1 cellular context compared by ENCODE assay signal in genomic region chr7:71682841-71683341, GRCh38.
TF ChIP-seq lines count a peak whose summit lies in the region.

No MANE protein-coding gene starts in this region.

TF ChIP-seq in WTC11, 78 proteins besides CTCF, POLR2A, EP300 and RAD21 (continued from another document):
- TF ChIP-seq ZNF532 (CRISPR knock-in tag; IDR thresholded peaks at IDR 0.05; ENCODE audit: borderline replicate concordance), result no peak
- no peak for TF ChIP-seq KAT7 (CRISPR knock-in tag; IDR thresholded peaks at IDR 0.05; ENCODE audit: borderline replicate concordance)
- no peak for TF ChIP-seq E2F5 (CRISPR knock-in tag; IDR thresholded peaks at IDR 0.05)
- no peak for TF ChIP-seq GABPB1 (CRISPR knock-in tag; IDR thresholded peaks at IDR 0.05)
- TF ChIP-seq ATF2 (CRISPR knock-in tag; IDR thresholded peaks at IDR 0.05; ENCODE audit: borderline replicate concordance, low read depth), result no peak
- TF ChIP-seq ATF3 (CRISPR knock-in tag; conservative IDR thresholded peaks at IDR 0.05), result no peak
- no peak for TF ChIP-seq ZNF138 (CRISPR knock-in tag; conservative IDR thresholded peaks at IDR 0.05)
- TF ChIP-seq USF1 (CRISPR knock-in tag; IDR thresholded peaks at IDR 0.05), result no peak
- TF ChIP-seq NR2C2 (CRISPR knock-in tag; IDR thresholded peaks at IDR 0.05), result no peak
- TF ChIP-seq CREM (CRISPR knock-in tag; IDR thresholded peaks at IDR 0.05), result no peak
- TF ChIP-seq TP53 (CRISPR knock-in tag; IDR thresholded peaks at IDR 0.05), result no peak
- TF ChIP-seq MLX (CRISPR knock-in tag; IDR thresholded peaks at IDR 0.05), result no peak
- TF ChIP-seq ZNF232 (CRISPR knock-in tag; IDR thresholded peaks at IDR 0.05), result peak; percentile 68; the same call in 1 of the 2 replicates
- no peak for TF ChIP-seq NFATC4 (CRISPR knock-in tag; IDR thresholded peaks at IDR 0.05)
- TF ChIP-seq SP1 (CRISPR knock-in tag; conservative IDR thresholded peaks at IDR 0.05), result 0 out of 2 replicates have a peak, but pooled peaks have one; percentile 41
- TF ChIP-seq SMAD4 (CRISPR knock-in tag; IDR thresholded peaks at IDR 0.05), result no peak
- TF ChIP-seq ZNF671 (CRISPR knock-in tag; IDR thresholded peaks at IDR 0.05), result no peak
- TF ChIP-seq ATF6 (CRISPR knock-in tag; IDR thresholded peaks at IDR 0.05), result no peak
- TF ChIP-seq PREB (CRISPR knock-in tag; IDR thresholded peaks at IDR 0.05; ENCODE audit: borderline replicate concordance), result no peak
- TF ChIP-seq ZBTB43 (CRISPR knock-in tag; IDR thresholded peaks at IDR 0.05), result no peak
- no peak for TF ChIP-seq ZNF416 (CRISPR knock-in tag; IDR thresholded peaks at IDR 0.05)
- peak; percentile 83; the same call in 1 of the 2 replicates for TF ChIP-seq TEAD1 (CRISPR knock-in tag; IDR thresholded peaks at IDR 0.05)
- no peak for TF ChIP-seq ZSCAN18 (CRISPR knock-in tag; IDR thresholded peaks at IDR 0.05)
- TF ChIP-seq JAZF1 (CRISPR knock-in tag; IDR thresholded peaks at IDR 0.05), result no peak
- no peak for TF ChIP-seq JUN (CRISPR knock-in tag; IDR thresholded peaks at IDR 0.05)
- no peak for TF ChIP-seq RELA (CRISPR knock-in tag; IDR thresholded peaks at IDR 0.05; ENCODE audit: borderline replicate concordance)
- TF ChIP-seq RORB (CRISPR knock-in tag; IDR thresholded peaks at IDR 0.05), result no peak
- TF ChIP-seq ZBTB21 (CRISPR knock-in tag; IDR thresholded peaks at IDR 0.05; ENCODE audit: borderline replicate concordance), result no peak
- no peak for TF ChIP-seq SOX15 (CRISPR knock-in tag; IDR thresholded peaks at IDR 0.05)
- no peak for TF ChIP-seq NR1H2 (CRISPR knock-in tag; IDR thresholded peaks at IDR 0.05)
- TF ChIP-seq GRHL2 (CRISPR knock-in tag; IDR thresholded peaks at IDR 0.05; ENCODE audit: insufficient replicate concordance, severe bottlenecking), result no peak
- no peak for TF ChIP-seq MYBL2 (CRISPR knock-in tag; IDR thresholded peaks at IDR 0.05)
- no peak for TF ChIP-seq ZNF512 (CRISPR knock-in tag; IDR thresholded peaks at IDR 0.05; ENCODE audit: borderline replicate concordance)
- TF ChIP-seq ZNF281 (CRISPR knock-in tag; IDR thresholded peaks at IDR 0.05), result no peak
- TF ChIP-seq HMGA2 (CRISPR knock-in tag; IDR thresholded peaks at IDR 0.05), result no peak
